Comparison of ENCODE assay signal across 20 cellular contexts in genomic region chr3:184306573-184306972, GRCh38. TPM values are rescaled to one million over a fixed set of nuclear protein-coding genes. Genes with fewer than 3 reads are reported as not detected.
DNase-seq lines count a peak whose midpoint lies in the region; ATAC-seq, FAIRE-seq and TF ChIP-seq lines count a peak whose summit lies in the region.
"Had no signal": no experiment of that assay in that cellular context is flagged by ENCODE, and none has a peak within 500 bp of the region (broad histone marks: within the 10 kb centered on the region; RNA-seq: fewer than 3 reads in every experiment).

No MANE protein-coding gene starts in this region.

- intact Hi-C loops in Calu3 (cut with micrococcal nuclease; ENCODE audit: unreplicated experiment), result no loop called here

- no peak overlapping the region for H3K4me3 ChIP-seq in astrocyte (ENCODE audit: insufficient read depth, low read depth, low read length)
- H3K4me3 ChIP-seq: A549, GM12878 had no signal

- H3K36me3 Mint-ChIP-seq in activated T-helper 17 cell treated with anti-CD3 and anti-CD28 coated beads, Interleukin-2, amount 50 U/mL, for 72 hours (ENCODE audit: low read depth), result peaks cover 86% of the 10 kb centered on the region
- peaks cover 65% of the 10 kb centered on the region for H3K36me3 Mint-ChIP-seq in astrocyte (ENCODE audit: low read depth, unreplicated experiment)
- H3K36me3 Mint-ChIP-seq in memory B cell, result peaks cover 39% of the 10 kb centered on the region
- H3K36me3 Mint-ChIP-seq in stimulated activated effector memory CD8-positive, alpha-beta T cell treated with anti-CD3 and anti-CD28 coated beads, Interleukin-12 subunit alpha, Interleukin-12 subunit beta, amount 100 ng/mL, for 72 hours, result peaks cover 82% of the 10 kb centered on the region
- H3K36me3 Mint-ChIP-seq in activated CD8-positive, alpha-beta T cell treated with anti-CD3 and anti-CD28 coated beads, Interleukin-2, amount 10 ng/mL, durations not matched to agents 7 days and 5 days (ENCODE audit: low read depth), result peaks cover 74% of the 10 kb centered on the region
- peaks cover 78% of the 10 kb centered on the region for H3K36me3 Mint-ChIP-seq in Calu3 (ENCODE audit: insufficient read depth, unreplicated experiment)

- CTCF ChIA-PET in activated CD8-positive, alpha-beta T cell treated with anti-CD3 and anti-CD28 coated beads, Interleukin-2, amount 10 ng/mL, durations not matched to agents 7 days and 5 days (lab: Charles Lee), result interaction anchor here (1.5 to 1.8 kb wide), 2 partner anchors 14 to 65 kb away, joined by 4 to 6 read pairs; no protein-coding TSS in a partner anchor
- CTCF ChIA-PET in Calu3 (lab: Charles Lee), result interaction anchor here (1.4 kb wide), 1 partner anchor 79 kb away, joined by 4 read pairs; no protein-coding TSS in a partner anchor

- H3K27me3 Mint-ChIP-seq in activated T-helper 17 cell treated with anti-CD3 and anti-CD28 coated beads, Interleukin-2, amount 50 U/mL, for 72 hours, result no peaks in the 10 kb centered on the region
- H3K27me3 Mint-ChIP-seq in astrocyte (ENCODE audit: low read depth, unreplicated experiment), result no peaks in the 10 kb centered on the region
- H3K27me3 Mint-ChIP-seq in memory B cell, result no peaks in the 10 kb centered on the region
- H3K27me3 Mint-ChIP-seq in activated CD8-positive, alpha-beta T cell treated with anti-CD3 and anti-CD28 coated beads, Interleukin-2, amount 10 ng/mL, durations not matched to agents 7 days and 5 days (ENCODE audit: low read depth), result no peaks in the 10 kb centered on the region
- no peaks in the 10 kb centered on the region for H3K27me3 Mint-ChIP-seq in Calu3 (ENCODE audit: unreplicated experiment)
- H3K27me3 Mint-ChIP-seq: CD4-positive, alpha-beta T cell had no signal

- TF ChIP-seq CTCF in astrocyte (IDR thresholded peaks at IDR 0.05; ENCODE audit: insufficient read depth, low read depth, low read length), result no peak
- no peak for TF ChIP-seq CTCF in Calu3 (IDR thresholded peaks at IDR 0.05; ENCODE audit: unreplicated experiment)

- H3K4me3 Mint-ChIP-seq in activated T-helper 17 cell treated with anti-CD3 and anti-CD28 coated beads, Interleukin-2, amount 50 U/mL, for 72 hours, result no peak overlapping the region
- H3K4me3 Mint-ChIP-seq in astrocyte (ENCODE audit: unreplicated experiment), result no peak overlapping the region
- no peak overlapping the region for H3K4me3 Mint-ChIP-seq in memory B cell
- no peak overlapping the region for H3K4me3 Mint-ChIP-seq in stimulated activated effector memory CD8-positive, alpha-beta T cell treated with anti-CD3 and anti-CD28 coated beads, Interleukin-12 subunit alpha, Interleukin-12 subunit beta, amount 100 ng/mL, for 72 hours
- no peak overlapping the region for H3K4me3 Mint-ChIP-seq in activated CD8-positive, alpha-beta T cell treated with anti-CD3 and anti-CD28 coated beads, Interleukin-2, amount 10 ng/mL, durations not matched to agents 7 days and 5 days
- H3K4me3 Mint-ChIP-seq in Calu3 (ENCODE audit: low read depth, unreplicated experiment), result no peak overlapping the region
- H3K4me3 Mint-ChIP-seq: CD4-positive, alpha-beta T cell had no signal

- no peak for DNase-seq in astrocyte (ENCODE audit: low read depth)
- DNase-seq in memory B cell (ENCODE audit: low spot score in 2 of 2), result no peak
- DNase-seq in stimulated activated effector memory CD8-positive, alpha-beta T cell treated with anti-CD3 and anti-CD28 coated beads, Interleukin-12 subunit alpha, Interleukin-12 subunit beta, amount 100 ng/mL, for 72 hours (ENCODE audit: low spot score in 2 of 2), result no peak
- no peak for DNase-seq in activated CD8-positive, alpha-beta T cell treated with anti-CD3 and anti-CD28 coated beads, Interleukin-2, amount 10 ng/mL, durations not matched to agents 7 days and 5 days
- DNase-seq in activated naive CD4-positive, alpha-beta T cell treated with anti-CD3 and anti-CD28 coated beads, Interleukin-2, amount 50 U/mL, for 16 hours, result no peak
- no peak for DNase-seq in Calu3
- DNase-seq: AML-193; Caco-2; CD4-positive, alpha-beta T cell; DND-41; EL; H9; IMR-90 had no signal

- POLR2A ChIA-PET in activated CD8-positive, alpha-beta T cell treated with anti-CD3 and anti-CD28 coated beads, Interleukin-2, amount 10 ng/mL, durations not matched to agents 7 days and 5 days (lab: Charles Lee), result no interaction called here

- H3K79me2 ChIP-seq in astrocyte (ENCODE audit: insufficient read depth, low read length), result peaks cover 49% of the 10 kb centered on the region

- H3K4me1 Mint-ChIP-seq in activated T-helper 17 cell treated with anti-CD3 and anti-CD28 coated beads, Interleukin-2, amount 50 U/mL, for 72 hours, result no peaks in the 10 kb centered on the region
- H3K4me1 Mint-ChIP-seq in astrocyte (ENCODE audit: low read depth, unreplicated experiment) (peaks cover 17% of the 10 kb centered on the region), memory B cell (peaks cover 2% of the 10 kb centered on the region), Calu3 (ENCODE audit: low read depth, unreplicated experiment) (no peaks in the 10 kb centered on the region)
- H3K4me1 Mint-ChIP-seq in stimulated activated effector memory CD8-positive, alpha-beta T cell treated with anti-CD3 and anti-CD28 coated beads, Interleukin-12 subunit alpha, Interleukin-12 subunit beta, amount 100 ng/mL, for 72 hours, result peaks cover 9% of the 10 kb centered on the region
- H3K4me1 Mint-ChIP-seq in activated CD8-positive, alpha-beta T cell treated with anti-CD3 and anti-CD28 coated beads, Interleukin-2, amount 10 ng/mL, durations not matched to agents 7 days and 5 days (ENCODE audit: low read depth), result peaks cover 2% of the 10 kb centered on the region
- H3K4me1 Mint-ChIP-seq: H9 had no signal

- no peaks in the 10 kb centered on the region for H3K27me3 ChIP-seq in astrocyte (ENCODE audit: insufficient read depth, low read length)

- ATAC-seq in activated T-helper 17 cell treated with anti-CD3 and anti-CD28 coated beads, Interleukin-2, amount 50 U/mL, for 72 hours (replicated peaks), result no peak
- ATAC-seq in memory B cell (ENCODE audit: low read depth), result no peak
- ATAC-seq in stimulated activated effector memory CD8-positive, alpha-beta T cell treated with anti-CD3 and anti-CD28 coated beads, Interleukin-12 subunit alpha, Interleukin-12 subunit beta, amount 100 ng/mL, for 72 hours, result no peak
- no peak for ATAC-seq in activated CD8-positive, alpha-beta T cell treated with anti-CD3 and anti-CD28 coated beads, Interleukin-2, amount 10 ng/mL, durations not matched to agents 7 days and 5 days

- peaks cover 76% of the 10 kb centered on the region for H3K36me3 ChIP-seq in astrocyte (ENCODE audit: insufficient read depth, low read length)

- H2AFZ ChIP-seq in astrocyte (ENCODE audit: low read depth, low read length), result no peak overlapping the region

- BruUV-seq in Calu3 (replicated peaks; lab: Mats Ljungman, UMichigan), result no TSS peak

- H3K9me3 Mint-ChIP-seq in activated T-helper 17 cell treated with anti-CD3 and anti-CD28 coated beads, Interleukin-2, amount 50 U/mL, for 72 hours, result no peaks in the 10 kb centered on the region
- H3K9me3 Mint-ChIP-seq in astrocyte (ENCODE audit: unreplicated experiment) (no peaks in the 10 kb centered on the region), memory B cell (no peaks in the 10 kb centered on the region), Calu3 (ENCODE audit: low read depth, unreplicated experiment) (no peaks in the 10 kb centered on the region)
- H3K9me3 Mint-ChIP-seq in stimulated activated effector memory CD8-positive, alpha-beta T cell treated with anti-CD3 and anti-CD28 coated beads, Interleukin-12 subunit alpha, Interleukin-12 subunit beta, amount 100 ng/mL, for 72 hours, result no peaks in the 10 kb centered on the region
- no peaks in the 10 kb centered on the region for H3K9me3 Mint-ChIP-seq in activated CD8-positive, alpha-beta T cell treated with anti-CD3 and anti-CD28 coated beads, Interleukin-2, amount 10 ng/mL, durations not matched to agents 7 days and 5 days (ENCODE audit: insufficient read depth)
- H3K9me3 Mint-ChIP-seq: CD4-positive, alpha-beta T cell; H9 had no signal

- H3K27ac ChIP-seq in astrocyte (ENCODE audit: low read depth, low read length), result no peak overlapping the region
- H3K27ac ChIP-seq: A549, C4-2B had no signal

- H3K4me1 ChIP-seq in astrocyte (ENCODE audit: insufficient read depth, low read length), result peaks cover 4% of the 10 kb centered on the region
- H3K4me1 ChIP-seq: A549, Caco-2 had no signal

- H3K27ac Mint-ChIP-seq in activated T-helper 17 cell treated with anti-CD3 and anti-CD28 coated beads, Interleukin-2, amount 50 U/mL, for 72 hours, result peak overlapping the region; percentile 40
- H3K27ac Mint-ChIP-seq in astrocyte (ENCODE audit: unreplicated experiment) (peak overlapping the region; percentile 51), memory B cell (peak overlapping the region; percentile 6), Calu3 (ENCODE audit: unreplicated experiment) (no peak overlapping the region)
- peak overlapping the region; percentile 18 for H3K27ac Mint-ChIP-seq in stimulated activated effector memory CD8-positive, alpha-beta T cell treated with anti-CD3 and anti-CD28 coated beads, Interleukin-12 subunit alpha, Interleukin-12 subunit beta, amount 100 ng/mL, for 72 hours
- no peak overlapping the region for H3K27ac Mint-ChIP-seq in activated CD8-positive, alpha-beta T cell treated with anti-CD3 and anti-CD28 coated beads, Interleukin-2, amount 10 ng/mL, durations not matched to agents 7 days and 5 days
- H3K27ac Mint-ChIP-seq: CD4-positive, alpha-beta T cell; H9 had no signal

- FAIRE-seq in astrocyte (lab: Jason Lieb, UNC), result no peak
- FAIRE-seq: A549, GM12878, H1, HTR-8/SVneo had no signal

- H4K20me1 ChIP-seq in astrocyte (ENCODE audit: insufficient read depth, low read length), result peaks cover 75% of the 10 kb centered on the region

- H3K9ac ChIP-seq in astrocyte (ENCODE audit: low read length), result no peak overlapping the region

- H3K9me3 ChIP-seq in astrocyte (ENCODE audit: insufficient read depth, low read depth, low read length), result no peaks in the 10 kb centered on the region
- H3K9me3 ChIP-seq: A549, Caco-2 had no signal

- no peak overlapping the region for H3K4me2 ChIP-seq in astrocyte (ENCODE audit: low read length)
- H3K4me2 ChIP-seq: A549 had no signal

RNA-seq across cellular contexts. Expression of gene PSMD2, which starts 7.5 kb away (rescaled TPM):
- 100 to 1,000 TPM; 143 to 311 TPM for total RNA-seq in activated T-helper 17 cell treated with anti-CD3 and anti-CD28 coated beads, Interleukin-2, amount 50 U/mL, for 72 hours
- total RNA-seq in astrocyte (496 and 588 TPM in 2 replicates), Calu3 (2022) (513 and 530 TPM in 2 replicates)
- total RNA-seq in activated CD8-positive, alpha-beta T cell treated with anti-CD3 and anti-CD28 coated beads, Interleukin-2, amount 10 ng/mL, durations not matched to agents 7 days and 5 days, result 100 to 1,000 TPM; 207 to 209 TPM

RNA-seq across cellular contexts. Expression of gene EIF4G1, which starts 7.8 kb away (rescaled TPM):
- total RNA-seq in activated T-helper 17 cell treated with anti-CD3 and anti-CD28 coated beads, Interleukin-2, amount 50 U/mL, for 72 hours, result 100 to 1,000 TPM; 242 to 551 TPM
- total RNA-seq in astrocyte (490 and 495 TPM in 2 replicates), Calu3 (2022) (662 and 673 TPM in 2 replicates)
- 100 to 1,000 TPM; 339 to 348 TPM for total RNA-seq in activated CD8-positive, alpha-beta T cell treated with anti-CD3 and anti-CD28 coated beads, Interleukin-2, amount 10 ng/mL, durations not matched to agents 7 days and 5 days

RNA-seq across cellular contexts. Expression of gene ECE2, which starts 30.8 kb away (rescaled TPM):
- total RNA-seq in activated T-helper 17 cell treated with anti-CD3 and anti-CD28 coated beads, Interleukin-2, amount 50 U/mL, for 72 hours, result not detected
- total RNA-seq in astrocyte (not detected in 2 replicates), Calu3 (2022) (not detected in 2 replicates)
- total RNA-seq in activated CD8-positive, alpha-beta T cell treated with anti-CD3 and anti-CD28 coated beads, Interleukin-2, amount 10 ng/mL, durations not matched to agents 7 days and 5 days, result not detected
- total RNA-seq: Caco-2; CD4-positive, alpha-beta T cell; G401; GM12878; H9; IMR-90 had no signal

RNA-seq across cellular contexts. Expression of gene FAM131A, which starts 30.8 kb away (rescaled TPM):
- total RNA-seq in activated T-helper 17 cell treated with anti-CD3 and anti-CD28 coated beads, Interleukin-2, amount 50 U/mL, for 72 hours, result 1 to 10 TPM; 2.5 to 6.7 TPM
- total RNA-seq in astrocyte (12.2 TPM in 2 replicates), Calu3 (2022) (24.4 and 29.2 TPM in 2 replicates)
- 1 to 10 TPM; 3.1 to 3.2 TPM for total RNA-seq in activated CD8-positive, alpha-beta T cell treated with anti-CD3 and anti-CD28 coated beads, Interleukin-2, amount 10 ng/mL, durations not matched to agents 7 days and 5 days

RNA-seq across cellular contexts. Expression of gene CAMK2N2, which starts 45.2 kb away (rescaled TPM):
- total RNA-seq in activated T-helper 17 cell treated with anti-CD3 and anti-CD28 coated beads, Interleukin-2, amount 50 U/mL, for 72 hours, result 1 to 10 TPM in 1 of 2 donors, under 1 TPM in 1; 0.64 to 1.2 TPM
- 2.6 and 3.4 TPM in 2 replicates for total RNA-seq in astrocyte
- not detected for total RNA-seq in activated CD8-positive, alpha-beta T cell treated with anti-CD3 and anti-CD28 coated beads, Interleukin-2, amount 10 ng/mL, durations not matched to agents 7 days and 5 days
- total RNA-seq in Calu3 (2022), result 3.3 and 3.6 TPM in 2 replicates
- total RNA-seq: CD4-positive, alpha-beta T cell; IMR-90 had no signal

Comparison
In these comparisons a context has a peak if more than half of its experiments do, and no peak if none do; other contexts are left out.
1. H3K27ac Mint-ChIP-seq: peak in activated T-helper 17 cell treated with anti-CD3 and anti-CD28 coated beads, Interleukin-2, amount 50 U/mL, for 72 hours (single experiment), astrocyte (single experiment), memory B cell (single experiment) and stimulated activated effector memory CD8-positive, alpha-beta T cell treated with anti-CD3 and anti-CD28 coated beads, Interleukin-12 subunit alpha, Interleukin-12 subunit beta, amount 100 ng/mL, for 72 hours (single experiment); none in activated CD8-positive, alpha-beta T cell treated with anti-CD3 and anti-CD28 coated beads, Interleukin-2, amount 10 ng/mL, durations not matched to agents 7 days and 5 days (single experiment) and Calu3 (single experiment).